In genomic region chr15:54609152-54609551, GRCh38 we compare ENCODE assay signal across 35 cellular contexts.
"Had no signal": no experiment of that assay in that cellular context is flagged by ENCODE, and none has a peak within 500 bp of the region (broad histone marks: within the 10 kb centered on the region; RNA-seq: fewer than 3 reads in every experiment).

No MANE protein-coding gene starts in this region.

- H3K27ac ChIP-seq: KMS-11 had no signal

- H3K4me3 ChIP-seq: MG63 had no signal

- H3K27me3 ChIP-seq: MG63 had no signal

- H3K9ac ChIP-seq: KMS-11 had no signal

- H3K36me3 ChIP-seq: MG63 had no signal

- H3K4me2 ChIP-seq: KMS-11 had no signal

- DNase-seq: Karpas-422, Kasumi-1, KBM-7, KG1, MG63, MM.1S, MV-4-11, NCI-H1048, NCI-H1092, NCI-H1092 treated with DMSO at 0.1 percent for 48 hours, NCI-H1105, NCI-H1105 treated with DMSO at 0.1 percent for 48 hours, NCI-H1417, NCI-H1436, NCI-H1436 treated with DMSO at 0.1 percent for 48 hours, NCI-H146, NCI-H1694, NCI-H1694 treated with DMSO at 0.1 percent for 48 hours, NCI-H187, NCI-H187 treated with DMSO at 0.1 percent for 48 hours, NCI-H1930, NCI-H2029, NCI-H2029 treated with DMSO at 0.1 percent for 48 hours, NCI-H2081, NCI-H2081 treated with DMSO at 0.1 percent for 48 hours, NCI-H2107, NCI-H2171, NCI-H2171 treated with DMSO at 0.1 percent for 48 hours, NCI-H2227 treated with DMSO at 0.1 percent for 48 hours, NCI-H226, NCI-H345, NCI-H446, NCI-H446 treated with DMSO at 0.1 percent for 48 hours, NCI-H510A had no signal

- H3K9me3 ChIP-seq: MG63 had no signal
